In genomic region chr1:8863138-8863537, GRCh38 we compare ENCODE assay signal across 15 cellular contexts. TPM values are rescaled to one million over a fixed set of nuclear protein-coding genes. Genes with fewer than 3 reads are reported as not detected.
DNase-seq lines count a peak whose midpoint lies in the region; ATAC-seq, FAIRE-seq and TF ChIP-seq lines count a peak whose summit lies in the region.
"Had no signal": no experiment of that assay in that cellular context is flagged by ENCODE, and none has a peak within 500 bp of the region (broad histone marks: within the 10 kb centered on the region; RNA-seq: fewer than 3 reads in every experiment).

No MANE protein-coding gene starts in this region.

- no peak for ATAC-seq in HCT116
- no peak for ATAC-seq in activated CD8-positive, alpha-beta T cell treated with anti-CD3 and anti-CD28 coated beads, Interleukin-2, amount 10 ng/mL, durations not matched to agents 7 days and 5 days
- ATAC-seq in HG03025 (IDR thresholded peaks at IDR 0.05; ENCODE audit: low FRiP score, unreplicated experiment), result no peak
- no peak for ATAC-seq in HG02970 (IDR thresholded peaks at IDR 0.05; ENCODE audit: low FRiP score, unreplicated experiment)

- peak overlapping the region; percentile 63 for H3K27ac Mint-ChIP-seq in activated naive CD4-positive, alpha-beta T cell treated with anti-CD3 and anti-CD28 coated beads for 36 hours
- peak overlapping the region; percentile 70 for H3K27ac Mint-ChIP-seq in activated CD8-positive, alpha-beta T cell treated with anti-CD3 and anti-CD28 coated beads, Interleukin-2, amount 10 ng/mL, durations not matched to agents 7 days and 5 days
- H3K27ac Mint-ChIP-seq in nephron progenitor cell, result peak overlapping the region; percentile 98

- H3K27me3 ChIP-seq in HCT116 (ENCODE audit: insufficient read depth, low read length), result no peaks in the 10 kb centered on the region
- H3K27me3 ChIP-seq: dorsolateral prefrontal cortex had no signal

- intact Hi-C loops in activated naive CD4-positive, alpha-beta T cell treated with anti-CD3 and anti-CD28 coated beads for 36 hours (cut with micrococcal nuclease), result no loop called here
- intact Hi-C loops in HCT116 (cut with micrococcal nuclease), result no loop called here
- intact Hi-C loops in kidney (cut with DNase I), result no loop called here

- peaks cover 84% of the 10 kb centered on the region for H3K36me3 Mint-ChIP-seq in activated naive CD4-positive, alpha-beta T cell treated with anti-CD3 and anti-CD28 coated beads for 36 hours (ENCODE audit: low read depth)
- peaks cover 91% of the 10 kb centered on the region for H3K36me3 Mint-ChIP-seq in activated CD8-positive, alpha-beta T cell treated with anti-CD3 and anti-CD28 coated beads, Interleukin-2, amount 10 ng/mL, durations not matched to agents 7 days and 5 days (ENCODE audit: low read depth)
- H3K36me3 Mint-ChIP-seq in nephron progenitor cell (ENCODE audit: low read depth), result peaks cover 87% of the 10 kb centered on the region

- H3K9me3 ChIP-seq in HCT116 (ENCODE audit: control insufficient read depth in 1 of 2, insufficient read depth in 1 of 2, low read depth in 1 of 2, low read length in 2 of 2), result no peaks in the 10 kb centered on the region
- no peaks in the 10 kb centered on the region for H3K9me3 ChIP-seq in kidney (ENCODE audit: control insufficient read depth in 1 of 2, low read length in 2 of 2)

- H3K27me3 Mint-ChIP-seq in activated naive CD4-positive, alpha-beta T cell treated with anti-CD3 and anti-CD28 coated beads for 36 hours (ENCODE audit: low read depth), result no peaks in the 10 kb centered on the region
- no peaks in the 10 kb centered on the region for H3K27me3 Mint-ChIP-seq in activated CD8-positive, alpha-beta T cell treated with anti-CD3 and anti-CD28 coated beads, Interleukin-2, amount 10 ng/mL, durations not matched to agents 7 days and 5 days (ENCODE audit: low read depth)
- H3K27me3 Mint-ChIP-seq in nephron progenitor cell (ENCODE audit: low read depth, poor library complexity), result peaks cover 4% of the 10 kb centered on the region

- no peaks in the 10 kb centered on the region for H3K9me2 ChIP-seq in HCT116 (ENCODE audit: insufficient read depth)

- H2AFZ ChIP-seq in HCT116 (ENCODE audit: low read depth, low read length, poor library complexity, severe bottlenecking), result no peak overlapping the region
- H2AFZ ChIP-seq: parathyroid adenoma had no signal

- no peak for TF ChIP-seq POLR2A in HCT116 (IDR thresholded peaks at IDR 0.05; ENCODE audit: borderline replicate concordance, extremely low read depth, insufficient read depth, insufficient read length)

- peaks cover 78% of the 10 kb centered on the region for H3K79me2 ChIP-seq in HCT116 (ENCODE audit: insufficient read depth, low read length)
- H3K79me2 ChIP-seq: parathyroid adenoma had no signal

- RAD21 ChIA-PET in HCT116 (lab: Charles Lee; ENCODE audit: low non-redundant PET in 1 of 2, low total read pairs in 2 of 2, uncharacterized antibody in 2 of 2, unreplicated experiment in 2 of 2), result no interaction called here

- H3K4me3 Mint-ChIP-seq in activated naive CD4-positive, alpha-beta T cell treated with anti-CD3 and anti-CD28 coated beads for 36 hours, result no peak overlapping the region
- no peak overlapping the region for H3K4me3 Mint-ChIP-seq in activated CD8-positive, alpha-beta T cell treated with anti-CD3 and anti-CD28 coated beads, Interleukin-2, amount 10 ng/mL, durations not matched to agents 7 days and 5 days
- no peak overlapping the region for H3K4me3 Mint-ChIP-seq in nephron progenitor cell

- POLR2A ChIA-PET in HCT116 (lab: Charles Lee), result no interaction called here
- POLR2A ChIA-PET in activated CD8-positive, alpha-beta T cell treated with anti-CD3 and anti-CD28 coated beads, Interleukin-2, amount 10 ng/mL, durations not matched to agents 7 days and 5 days (lab: Charles Lee), result interaction anchor here (0.8 to 1.3 kb wide), 5 partner anchors 11 to 41 kb away, joined by 3 to 6 read pairs (median 4); partner anchors contain the start of gene ENO1

- no peaks in the 10 kb centered on the region for H3K9me3 Mint-ChIP-seq in activated naive CD4-positive, alpha-beta T cell treated with anti-CD3 and anti-CD28 coated beads for 36 hours
- H3K9me3 Mint-ChIP-seq in activated CD8-positive, alpha-beta T cell treated with anti-CD3 and anti-CD28 coated beads, Interleukin-2, amount 10 ng/mL, durations not matched to agents 7 days and 5 days (ENCODE audit: insufficient read depth), result no peaks in the 10 kb centered on the region
- no peaks in the 10 kb centered on the region for H3K9me3 Mint-ChIP-seq in nephron progenitor cell

- H4K20me1 ChIP-seq in HCT116 (ENCODE audit: insufficient read depth), result peaks cover 72% of the 10 kb centered on the region

- BruUV-seq in HCT116 (replicated peaks; lab: Mats Ljungman, UMichigan), result no TSS peak

- DNase-seq in activated naive CD4-positive, alpha-beta T cell treated with anti-CD3 and anti-CD28 coated beads for 36 hours, result no peak
- DNase-seq in activated naive CD4-positive, alpha-beta T cell treated with Interleukin-2 at 50 U/mL for 16 hours, result no peak
- DNase-seq in HCT116 (ENCODE audit: low read depth, low spot score), result no peak
- DNase-seq in activated CD8-positive, alpha-beta T cell treated with anti-CD3 and anti-CD28 coated beads, Interleukin-2, amount 10 ng/mL, durations not matched to agents 7 days and 5 days, result no peak
- no peak for DNase-seq in nephron progenitor cell
- no peak for DNase-seq in kidney
- DNase-seq: dorsolateral prefrontal cortex, NCI-H1105 treated with DMSO at 0.1 percent for 48 hours, NCI-H2107 had no signal

- H3K36me3 ChIP-seq in HCT116 (ENCODE audit: control insufficient read depth in 1 of 2, insufficient read depth in 2 of 2, low read length in 2 of 2) (peaks cover 73 to 85% of the 10 kb centered on the region in 2 experiments), kidney (ENCODE audit: control insufficient read depth in 1 of 2, insufficient read depth in 2 of 2, low read length in 2 of 2) (peaks cover 52 to 69% of the 10 kb centered on the region in 2 donors)

- no peak for TF ChIP-seq RAD21 in HCT116 (IDR thresholded peaks at IDR 0.05; ENCODE audit: low read depth)

- no peak for FAIRE-seq in kidney (lab: Jason Lieb, UNC)
- FAIRE-seq: bronchial epithelial cell, D721Med, TTC549 had no signal

- H3K4me3 ChIP-seq in HCT116 (replicated peaks in 1 of 2; ENCODE audit: low read depth in 1 of 2, low read length in 2 of 2) (no peak overlapping the region), kidney (ENCODE audit: low read length in 2 of 2) (no peak overlapping the region)
- H3K4me3 ChIP-seq: dorsolateral prefrontal cortex had no signal

- CTCF ChIA-PET in activated naive CD4-positive, alpha-beta T cell treated with anti-CD3 and anti-CD28 coated beads for 36 hours (lab: Charles Lee), result interaction anchor here (1.1 to 10.9 kb wide), 3 partner anchors 14 to 45 kb away, joined by 3 to 101 read pairs (median 4); no protein-coding TSS in a partner anchor
- CTCF ChIA-PET in HCT116 (lab: Charles Lee), result interaction anchor here (0.6 to 10.3 kb wide), 4 partner anchors 11 to 331 kb away, joined by 4 to 103 read pairs (median 6); no protein-coding TSS in a partner anchor
- CTCF ChIA-PET in activated CD8-positive, alpha-beta T cell treated with anti-CD3 and anti-CD28 coated beads, Interleukin-2, amount 10 ng/mL, durations not matched to agents 7 days and 5 days (lab: Charles Lee), result interaction anchor here (0.8 to 12.1 kb wide), 8 partner anchors 9 to 141 kb away, joined by 3 to 155 read pairs (median 6); partner anchors contain the start of gene ENO1

- H3K4me2 ChIP-seq in HCT116 (ENCODE audit: low read length), result no peak overlapping the region

- H3K9ac ChIP-seq in HCT116 (ENCODE audit: low read length) (no peak overlapping the region), kidney (ENCODE audit: low read length in 2 of 2) (no peak overlapping the region)
- H3K9ac ChIP-seq: parathyroid adenoma had no signal

- peaks cover 53% of the 10 kb centered on the region for H3K4me1 Mint-ChIP-seq in activated naive CD4-positive, alpha-beta T cell treated with anti-CD3 and anti-CD28 coated beads for 36 hours (ENCODE audit: low read depth)
- peaks cover 88% of the 10 kb centered on the region for H3K4me1 Mint-ChIP-seq in activated CD8-positive, alpha-beta T cell treated with anti-CD3 and anti-CD28 coated beads, Interleukin-2, amount 10 ng/mL, durations not matched to agents 7 days and 5 days (ENCODE audit: low read depth)
- peaks cover 54% of the 10 kb centered on the region for H3K4me1 Mint-ChIP-seq in nephron progenitor cell

- TF ChIP-seq CTCF in HCT116 (IDR thresholded peaks at IDR 0.05 in 2 of 3, conservative IDR thresholded peaks at IDR 0.05 in 1 of 3; ENCODE audit: borderline replicate concordance in 1 of 3, insufficient read depth in 1 of 3, low read depth in 2 of 3, low read length in 2 of 3) (no peak), nephron progenitor cell (IDR thresholded peaks at IDR 0.05) (no peak), kidney (IDR thresholded peaks at IDR 0.05; ENCODE audit: borderline replicate concordance, extremely low read depth, insufficient read depth) (no peak)

- peak overlapping the region; percentile 4; the same call in 1 of the 2 replicates for H3K27ac ChIP-seq in HCT116 (ENCODE audit: low read depth, low read length)
- no peak overlapping the region for H3K27ac ChIP-seq in kidney (ENCODE audit: low read depth in 2 of 2, low read length in 2 of 2)
- H3K27ac ChIP-seq: parathyroid adenoma had no signal

- peaks cover 2 to 45% of the 10 kb centered on the region in 2 experiments; a peak in 2 of 4 replicates for H3K4me1 ChIP-seq in HCT116 (ENCODE audit: control insufficient read depth in 1 of 2, insufficient read depth in 2 of 2, low read length in 2 of 2)
- peaks cover 11 to 12% of the 10 kb centered on the region in 2 donors for H3K4me1 ChIP-seq in kidney (ENCODE audit: control insufficient read depth in 1 of 2, insufficient read depth in 1 of 2, low read depth in 1 of 2, low read length in 2 of 2)
- H3K4me1 ChIP-seq: parathyroid adenoma had no signal

TF ChIP-seq in HCT116, 20 proteins besides CTCF, POLR2A, EP300 and RAD21 (continues in another document):
- no peak for TF ChIP-seq SRF (IDR thresholded peaks at IDR 0.05; ENCODE audit: low read depth)
- TF ChIP-seq ZNF274 (IDR thresholded peaks at IDR 0.05; ENCODE audit: low read depth, low read length), result no peak
- no peak for TF ChIP-seq EZH2phosphoT487 (IDR thresholded peaks at IDR 0.05; ENCODE audit: borderline replicate concordance)

RNA-seq across cellular contexts. Expression of gene ENO1, which starts 15.3 kb away (rescaled TPM):
- 1,000 to 10,000 TPM; 2,952 to 3,004 TPM for total RNA-seq in activated naive CD4-positive, alpha-beta T cell treated with anti-CD3 and anti-CD28 coated beads for 36 hours
- total RNA-seq in HCT116 (2021; ENCODE audit: unreplicated experiment) (2,334 TPM), kidney (1,164 TPM)
- 4,054 and 4,544 TPM in 2 replicates for polyA plus RNA-seq in HCT116 (2012)
- 1,000 to 10,000 TPM; 3,150 to 3,216 TPM for total RNA-seq in activated CD8-positive, alpha-beta T cell treated with anti-CD3 and anti-CD28 coated beads, Interleukin-2, amount 10 ng/mL, durations not matched to agents 7 days and 5 days
- polyA plus RNA-seq in kidney (ENCODE audit: insufficient read depth, low read depth, low replicate concordance), result 1,321 TPM

RNA-seq across cellular contexts. Expression of gene RERE, which starts 45.7 kb away (rescaled TPM):
- total RNA-seq in activated naive CD4-positive, alpha-beta T cell treated with anti-CD3 and anti-CD28 coated beads for 36 hours, result 10 to 100 TPM; 46.4 to 47.6 TPM
- total RNA-seq in HCT116 (2021; ENCODE audit: unreplicated experiment) (40.6 TPM), kidney (176 TPM)
- polyA plus RNA-seq in HCT116 (2012), result 17.0 and 18.3 TPM in 2 replicates
- total RNA-seq in activated CD8-positive, alpha-beta T cell treated with anti-CD3 and anti-CD28 coated beads, Interleukin-2, amount 10 ng/mL, durations not matched to agents 7 days and 5 days, result 10 to 100 TPM; 37.4 to 44.7 TPM
- 37.2 TPM for polyA plus RNA-seq in kidney (ENCODE audit: insufficient read depth, low read depth, low replicate concordance)
